In the genomic region with DNA sequence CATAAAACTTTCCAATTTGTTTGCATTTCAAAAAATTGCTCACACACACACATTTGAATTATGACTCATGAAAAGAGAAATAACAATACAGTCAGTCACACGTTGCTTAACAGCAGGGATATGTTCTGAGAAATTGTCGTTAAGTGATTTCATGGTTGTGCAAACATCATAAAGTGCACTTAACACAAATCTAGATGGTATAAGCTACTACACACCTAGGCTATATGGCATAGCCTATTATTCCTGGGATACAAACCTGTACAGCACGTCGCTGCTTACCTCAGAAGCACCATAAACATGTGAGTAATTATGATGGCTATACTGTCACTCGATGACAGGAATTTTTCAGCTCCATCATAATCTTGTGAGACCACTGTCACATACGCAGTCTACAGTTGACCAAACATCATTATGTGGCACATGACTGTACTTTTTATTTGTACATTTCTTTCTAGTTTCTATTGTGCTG, we compare ENCODE assay signal across 9 cellular contexts.
DNase-seq lines count a peak whose midpoint lies in the region; ATAC-seq, FAIRE-seq and TF ChIP-seq lines count a peak whose summit lies in the region.
"Had no signal": no experiment of that assay in that cellular context is flagged by ENCODE, and none has a peak within 500 bp of the region (broad histone marks: within the 10 kb centered on the region; RNA-seq: fewer than 3 reads in every experiment).

No MANE protein-coding gene starts in this region.

- no peak overlapping the region for H2AFZ ChIP-seq in HepG2 (ENCODE audit: low read length)

- H3K27ac ChIP-seq in HepG2 (ENCODE audit: extremely low read length, insufficient read depth, low read length) (no peak overlapping the region), right lobe of liver (no peak overlapping the region), uterus (no peak overlapping the region)

- no peaks in the 10 kb centered on the region for H3K36me3 ChIP-seq in HepG2 (replicated peaks in 1 of 2; ENCODE audit: control insufficient read depth in 1 of 2, insufficient read depth in 2 of 2, low read length in 2 of 2)
- no peaks in the 10 kb centered on the region for H3K36me3 ChIP-seq in right lobe of liver
- H3K36me3 ChIP-seq in uterus, result no peaks in the 10 kb centered on the region

- TF ChIP-seq EP300 in HepG2 (IDR thresholded peaks at IDR 0.05; ENCODE audit: low read depth in 2 of 2, low read length in 2 of 2), result no peak
- no peak for TF ChIP-seq EP300 in HepG2 (CRISPR knock-in tag; IDR thresholded peaks at IDR 0.05; ENCODE audit: borderline replicate concordance)

- H3K4me1 ChIP-seq in HepG2 (ENCODE audit: insufficient read depth, low read length), result peaks cover 44% of the 10 kb centered on the region
- peaks cover 0 to 7% (median 0%) of the 10 kb centered on the region in 4 donors for H3K4me1 ChIP-seq in right lobe of liver
- no peaks in the 10 kb centered on the region for H3K4me1 ChIP-seq in uterus

- no peaks in the 10 kb centered on the region for H3K27me3 Mint-ChIP-seq in activated T-cell treated with anti-CD3 and anti-CD28 coated beads, Interleukin-2, amount 50 U/mL, for 4 hours (ENCODE audit: low read depth)

- POLR2A ChIA-PET in HepG2 (lab: Yijun Ruan, JAX), result no interaction called here

- peak; percentile 32 for DNase-seq in HepG2 (ENCODE audit: low spot score)
- no peak for DNase-seq in right lobe of liver
- DNase-seq in RCC 7860 (ENCODE audit: low spot score), result peak; percentile 26
- DNase-seq in fibroblast of the aortic adventitia (ENCODE audit: low read depth), result peak; percentile 88
- DNase-seq in GM20000 (ENCODE audit: low spot score), result no peak
- DNase-seq in activated CD4-positive, alpha-beta T cell treated with anti-CD3 and anti-CD28 coated beads for 1 hour, result no peak
- DNase-seq in activated T-cell treated with anti-CD3 and anti-CD28 coated beads, Interleukin-2, amount 50 U/mL, for 4 hours, result no peak
- DNase-seq in uterus, result no peak

- WGBS in HepG2 (ENCODE audit: low lambda C conversion rate), result 37% methylated on average over 6 of the region's 6 CpGs
- WGBS in right lobe of liver (ENCODE audit: insufficient coverage, low coverage, low lambda C conversion rate, missing lambda C conversion rate), result 83% methylated on average over 6 of the region's 6 CpGs

- H3K9me3 ChIP-seq in HepG2 (ENCODE audit: low read length), result no peaks in the 10 kb centered on the region
- no peaks in the 10 kb centered on the region for H3K9me3 ChIP-seq in right lobe of liver
- H3K9me3 ChIP-seq in uterus, result no peaks in the 10 kb centered on the region

- H3K4me1 Mint-ChIP-seq in activated T-cell treated with anti-CD3 and anti-CD28 coated beads, Interleukin-2, amount 50 U/mL, for 4 hours (ENCODE audit: low read depth), result no peaks in the 10 kb centered on the region

- in situ Hi-C loops in HepG2 (cut with HindIII; ENCODE audit: extremely low pct_ligation_motif_present, low pct_unique_long_range_greater_than_20kb), result no loop called here

- FAIRE-seq in HepG2 (lab: Jason Lieb, UNC), result no peak
- FAIRE-seq in RCC 7860 (lab: Jason Lieb, UNC), result peak; percentile 26

- intact Hi-C loops in HepG2 (cut with micrococcal nuclease; ENCODE audit: unreplicated experiment), result no loop called here
- intact Hi-C loops in right lobe of liver (cut with DNase I), result no loop called here
- intact Hi-C loops in uterus (cut with DNase I; ENCODE audit: low total_unique reads), result no loop called here

- H3K9me3 Mint-ChIP-seq in activated T-cell treated with anti-CD3 and anti-CD28 coated beads, Interleukin-2, amount 50 U/mL, for 4 hours, result no peaks in the 10 kb centered on the region
- H3K9me3 Mint-ChIP-seq: dendritic cell treated with granulocyte-macrophage colony-stimulating factor and Interleukin-4, amounts not matched to agents 40 ng/mL and 50 ng/mL, for 4 days had no signal

- H3K27me3 ChIP-seq in HepG2 (ENCODE audit: control insufficient read depth in 1 of 2, insufficient read depth in 2 of 2, low read length in 2 of 2) (peaks cover 0 to 20% of the 10 kb centered on the region in 2 experiments; a peak in 3 of 5 replicates), right lobe of liver (no peaks in the 10 kb centered on the region), uterus (no peaks in the 10 kb centered on the region)

- H3K4me3 ChIP-seq in HepG2 (replicated peaks in 1 of 3; ENCODE audit: insufficient read depth in 1 of 3, low read depth in 2 of 3, low read length in 3 of 3) (no peak overlapping the region), right lobe of liver (no peak overlapping the region), fibroblast of the aortic adventitia (ENCODE audit: low read depth, low read length) (no peak overlapping the region), uterus (no peak overlapping the region)

- H3K79me2 ChIP-seq in HepG2 (ENCODE audit: insufficient read depth, low read length), result no peaks in the 10 kb centered on the region

- no peak for TF ChIP-seq RAD21 in HepG2 (CRISPR knock-in tag; IDR thresholded peaks at IDR 0.05)

- no peaks in the 10 kb centered on the region for H4K20me1 ChIP-seq in HepG2 (ENCODE audit: insufficient read depth, low read length)

- H3K36me3 Mint-ChIP-seq in activated T-cell treated with anti-CD3 and anti-CD28 coated beads, Interleukin-2, amount 50 U/mL, for 4 hours (ENCODE audit: insufficient read depth), result no peaks in the 10 kb centered on the region

- ATAC-seq in HepG2, result no peak
- ATAC-seq in right lobe of liver, result no peak
- ATAC-seq in activated T-cell treated with anti-CD3 and anti-CD28 coated beads, Interleukin-2, amount 50 U/mL, for 4 hours, result no peak

- CTCF ChIA-PET in HepG2 (lab: Yijun Ruan, JAX; ENCODE audit: low intra/inter-chr PET ratio, low total read pairs), result no interaction called here

- no peak overlapping the region for H3K9ac ChIP-seq in HepG2 (ENCODE audit: insufficient read depth, low read depth, low read length)

- no TSS peak for BruUV-seq in HepG2 (replicated peaks; lab: Mats Ljungman, UMichigan)

- H3K4me3 Mint-ChIP-seq in activated T-cell treated with anti-CD3 and anti-CD28 coated beads, Interleukin-2, amount 50 U/mL, for 4 hours, result no peak overlapping the region
- H3K4me3 Mint-ChIP-seq: dendritic cell treated with granulocyte-macrophage colony-stimulating factor and Interleukin-4, amounts not matched to agents 40 ng/mL and 50 ng/mL, for 4 days had no signal

- no peak overlapping the region for H3K4me2 ChIP-seq in HepG2 (ENCODE audit: low read depth, low read length)

- TF ChIP-seq CTCF in HepG2 (CRISPR knock-in tag; IDR thresholded peaks at IDR 0.05), result no peak
- no peak for TF ChIP-seq CTCF in right lobe of liver (IDR thresholded peaks at IDR 0.05)
- no peak for TF ChIP-seq CTCF in fibroblast of the aortic adventitia (IDR thresholded peaks at IDR 0.05; ENCODE audit: insufficient read depth, low read length)
- TF ChIP-seq CTCF in GM20000 (IDR thresholded peaks at IDR 0.05; ENCODE audit: extremely low read depth, missing control alignments), result no peak
- TF ChIP-seq CTCF in uterus (IDR thresholded peaks at IDR 0.05), result no peak

- no peak for TF ChIP-seq POLR2A in HepG2 (IDR thresholded peaks at IDR 0.05; ENCODE audit: insufficient read depth in 1 of 2, low read depth in 2 of 2, low read length in 2 of 2)
- no peak for TF ChIP-seq POLR2A in right lobe of liver (IDR thresholded peaks at IDR 0.05)
- TF ChIP-seq POLR2A in uterus (IDR thresholded peaks at IDR 0.05), result no peak

TF ChIP-seq in HepG2, 621 proteins besides CTCF, POLR2A, EP300 and RAD21:
- TF ChIP-seq CEBPB (IDR thresholded peaks at IDR 0.05; ENCODE audit: borderline replicate concordance, low read depth, low read length), result peak; percentile 16; the same call in 1 of the 2 replicates
- TF ChIP-seq ZEB1 (IDR thresholded peaks at IDR 0.05; ENCODE audit: insufficient replicate concordance, low read depth), result no peak

Comparison
In these comparisons a context has a peak if more than half of its experiments do, and no peak if none do; other contexts are left out.
1. DNase-seq: peak in HepG2 (single experiment), RCC 7860 (single experiment) and fibroblast of the aortic adventitia (single experiment); none in right lobe of liver (0 of 3), GM20000 (single experiment), activated CD4-positive, alpha-beta T cell treated with anti-CD3 and anti-CD28 coated beads for 1 hour (single experiment), activated T-cell treated with anti-CD3 and anti-CD28 coated beads, Interleukin-2, amount 50 U/mL, for 4 hours (single experiment) and uterus (0 of 2).